ENCODE assay signal across 34 cellular contexts in the genomic region with DNA sequence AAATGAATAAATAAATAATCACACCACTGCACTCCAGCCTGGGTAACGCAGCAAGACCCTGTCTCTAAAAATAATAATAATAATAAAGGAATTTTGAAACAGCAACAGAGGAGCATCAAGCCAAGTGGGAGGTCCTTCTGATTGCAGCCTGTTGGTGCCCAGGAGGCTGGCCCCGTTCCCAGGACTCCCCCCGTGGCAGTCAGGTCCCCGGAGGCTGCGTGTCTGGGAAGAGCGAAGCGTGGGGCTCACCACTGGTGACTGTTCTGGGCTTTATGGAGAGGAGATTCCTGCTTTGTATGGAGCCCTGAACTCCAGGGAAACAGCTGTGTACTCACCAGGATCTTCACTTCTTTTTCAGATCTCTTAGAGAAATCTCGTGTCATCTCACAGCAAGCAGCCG. TPM values are rescaled to one million over a fixed set of nuclear protein-coding genes. Genes with fewer than 3 reads are reported as not detected.
"Had no signal": no experiment of that assay in that cellular context is flagged by ENCODE, and none has a peak within 500 bp of the region (broad histone marks: within the 10 kb centered on the region; RNA-seq: fewer than 3 reads in every experiment).

No MANE protein-coding gene starts in this region.

- H3K4me1 ChIP-seq: parathyroid adenoma, psoas muscle, right lobe of liver, sigmoid colon, spleen, testis, tibial nerve, upper lobe of left lung, vagina had no signal

- DNase-seq: naive thymus-derived CD4-positive, alpha-beta T cell; natural killer cell; occipital lobe; posterior cingulate gyrus; psoas muscle; right lobe of liver; sigmoid colon; spleen; stimulated activated CD4-positive, alpha-beta T cell treated with anti-CD3 and anti-CD28 coated beads, Interleukin-12 subunit alpha, Interleukin-12 subunit beta, amount 100 ng/mL, for 4 hours; stimulated activated CD4-positive, alpha-beta T cell treated with anti-CD3 and anti-CD28 coated beads, Interleukin-1b, Interleukin-23, amount 100 ng/mL, for 48 hours; stimulated activated CD4-positive, alpha-beta T cell treated with anti-CD3 and anti-CD28 coated beads, Interleukin-4, amount 100 ng/mL, for 1 hour; stimulated activated CD4-positive, alpha-beta T cell treated with anti-CD3 and anti-CD28 coated beads, Interleukin-4, amount 100 ng/mL, for 4 hours; stimulated activated CD8-positive, alpha-beta memory T cell treated with anti-CD3 and anti-CD28 coated beads, Interleukin-4, amount 100 ng/mL, for 48 hours; stimulated activated naive CD4-positive, alpha-beta T cell; stimulated activated naive CD8-positive, alpha-beta T cell treated with anti-CD3 and anti-CD28 coated beads, Interleukin-15, amount 100 ng/mL, for 72 hours; stimulated activated naive CD8-positive, alpha-beta T cell treated with anti-CD3 and anti-CD28 coated beads, Interleukin-15, Interleukin-2, amounts not matched to agents 100 U/mL and 50 U/mL, for 24 hours; substantia nigra; testis; trophoblast cell; upper lobe of left lung had no signal

- H3K27me3 ChIP-seq: neural progenitor cell, ovary, right lobe of liver, suprapubic skin, testis, tibial nerve, upper lobe of left lung, vagina had no signal

- H3K4me3 ChIP-seq: neural progenitor cell, ovary, psoas muscle, right lobe of liver, sigmoid colon, skin epidermis, smooth muscle cell, spleen, suprapubic skin, testis, tibial nerve, upper lobe of left lung, vagina had no signal

- H3K27ac ChIP-seq: neural progenitor cell, ovary, parathyroid adenoma, psoas muscle, right lobe of liver, sigmoid colon, skin epidermis, spleen, suprapubic skin, testis, tibial nerve, upper lobe of left lung, vagina had no signal

- H3K9me3 ChIP-seq: ovary, psoas muscle, right lobe of liver, sigmoid colon, spleen, suprapubic skin, testis, tibial nerve, upper lobe of left lung, vagina had no signal

- H3K36me3 ChIP-seq: neural progenitor cell, ovary, right lobe of liver, sigmoid colon, spleen, suprapubic skin, tibial nerve, upper lobe of left lung, vagina had no signal

- ATAC-seq: naive thymus-derived CD4-positive, alpha-beta T cell; natural killer cell; psoas muscle; right lobe of liver; stimulated activated memory B cell treated with anti-CD40 and anti-IgM and Interleukin-4, amounts not matched to agents 10 μg/mL and 1 μg/mL and 100 μg/mL, for 72 hours; stimulated activated naive CD8-positive, alpha-beta T cell treated with anti-CD3 and anti-CD28 coated beads, Interleukin-15, amount 100 ng/mL, for 72 hours; stimulated activated naive CD8-positive, alpha-beta T cell treated with anti-CD3 and anti-CD28 coated beads, Interleukin-15, Interleukin-2, amounts not matched to agents 100 U/mL and 50 U/mL, for 24 hours had no signal

RNA-seq across cellular contexts. Expression of a gene that starts 19.3 kb away (rescaled TPM):
- total RNA-seq: naive thymus-derived CD4-positive, alpha-beta T cell; natural killer cell; occipital lobe; osteoblast; ovary; progenitor cell of endocrine pancreas; psoas muscle; right lobe of liver; sigmoid colon; smooth muscle cell; spleen; suprapubic skin; tibial nerve; ureter; vagina had no signal
- polyA plus RNA-seq: naive thymus-derived CD4-positive, alpha-beta T cell; neural cell; ovary; psoas muscle; smooth muscle cell; spleen had no signal

RNA-seq across cellular contexts. Expression of a gene that starts 45.5 kb away (rescaled TPM):
- total RNA-seq: naive thymus-derived CD4-positive, alpha-beta T cell; natural killer cell; occipital lobe; osteoblast; ovary; psoas muscle; renal cortical epithelial cell; sigmoid colon; smooth muscle cell; spleen; suprapubic skin; ureter; vagina had no signal
- polyA plus RNA-seq: naive thymus-derived CD4-positive, alpha-beta T cell; neural cell; psoas muscle; smooth muscle cell; spleen had no signal
